27 cellular contexts compared by ENCODE assay signal in the genomic region with DNA sequence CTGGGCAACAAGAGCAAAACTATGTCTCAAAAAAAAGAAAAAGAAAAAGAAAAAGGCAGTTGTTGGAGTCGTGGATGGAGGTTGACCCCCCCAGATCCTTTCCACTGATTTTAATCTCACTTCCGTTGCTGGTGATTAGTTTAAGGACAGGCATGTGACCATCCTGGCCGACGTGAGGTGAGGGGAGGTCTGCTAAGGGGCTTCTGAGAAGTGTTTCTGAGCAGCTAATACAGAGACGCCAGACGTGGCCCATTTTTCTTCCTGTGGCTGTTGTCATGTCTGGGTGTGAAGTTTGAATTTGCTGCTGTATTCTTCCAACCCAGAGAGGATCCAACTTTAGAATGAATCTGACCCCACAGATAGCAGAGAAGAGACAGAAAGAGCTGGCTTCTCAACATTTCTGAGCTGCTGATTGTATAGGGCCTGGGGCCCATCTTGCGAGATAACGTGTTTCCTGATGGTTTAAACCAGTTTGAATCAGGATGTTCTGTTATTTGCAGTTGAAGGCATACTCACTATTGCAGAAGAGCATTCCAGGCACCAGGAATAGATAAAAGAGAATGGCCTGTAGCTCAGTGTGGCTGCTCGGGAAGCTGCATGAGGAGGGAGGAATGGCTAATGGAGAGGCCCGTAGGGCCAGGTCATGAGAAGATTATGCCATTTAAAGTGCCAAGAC. TPM values are rescaled to one million over a fixed set of nuclear protein-coding genes. Genes with fewer than 3 reads are reported as not detected.
DNase-seq lines count a peak whose midpoint lies in the region; ATAC-seq and TF ChIP-seq lines count a peak whose summit lies in the region.
"Had no signal": no experiment of that assay in that cellular context is flagged by ENCODE, and none has a peak within 500 bp of the region (broad histone marks: within the 10 kb centered on the region; RNA-seq: fewer than 3 reads in every experiment).

No MANE protein-coding gene starts in this region.

- no peak overlapping the region for H3K14ac ChIP-seq in mesenchymal stem cell (ENCODE audit: low read length in 2 of 2)

- intact Hi-C loops in sigmoid colon (cut with DNase I): no loop called here

- H3K36me3 Mint-ChIP-seq in endothelial cell (ENCODE audit: low read depth, unreplicated experiment): no peaks in the 10 kb centered on the region
- H3K36me3 Mint-ChIP-seq: activated naive CD8-positive, alpha-beta T cell treated with anti-CD3 and anti-CD28 coated beads for 36 hours; CD4-positive, CD25-positive, alpha-beta regulatory T cell; naive thymus-derived CD4-positive, alpha-beta T cell; stimulated activated naive B cell treated with anti-CD40 and anti-IgM and Interleukin-4, amounts not matched to agents 10 μg/mL and 1 μg/mL and 100 μg/mL, for 72 hours had no signal

- H2BK5ac ChIP-seq in mesenchymal stem cell (ENCODE audit: low read depth, low read length, poor library complexity, severe bottlenecking): no peak overlapping the region

- WGBS in mesenchymal stem cell: 44% methylated on average over 9 of the region's 10 CpGs
- 80 to 85% methylated on average over 10 of the region's 10 CpGs for WGBS in sigmoid colon, 2 donors

- H3K9me3 Mint-ChIP-seq in endothelial cell (ENCODE audit: unreplicated experiment): no peaks in the 10 kb centered on the region
- H3K9me3 Mint-ChIP-seq: activated B cell treated with CpG ODN at 0.5 μM for 24 hours; activated CD4-positive, alpha-beta T cell treated with anti-CD3 and anti-CD28 coated beads, Interleukin-2, amount 10 ng/mL, durations not matched to agents 7 days and 5 days; activated naive CD8-positive, alpha-beta T cell treated with anti-CD3 and anti-CD28 coated beads for 36 hours; CD4-positive, CD25-positive, alpha-beta regulatory T cell; HFFc6; stimulated activated naive B cell treated with anti-CD40 and anti-IgM and Interleukin-4, amounts not matched to agents 10 μg/mL and 1 μg/mL and 100 μg/mL, for 72 hours had no signal

- no peak overlapping the region for H2AFZ ChIP-seq in mesenchymal stem cell (ENCODE audit: low read depth, low read length)
- H2AFZ ChIP-seq: PC-9 had no signal

- TF ChIP-seq CTCF in sigmoid colon (IDR thresholded peaks at IDR 0.05) (no peak), endothelial cell (IDR thresholded peaks at IDR 0.05; ENCODE audit: unreplicated experiment) (no peak)

- peak overlapping the region; percentile 30 for H4K8ac ChIP-seq in mesenchymal stem cell (ENCODE audit: low read length)

- DNase-seq in OCI-M1 (lab: John Stamatoyannopoulos, UW) (peak; percentile 31), amniotic epithelial cell (ENCODE audit: low read depth) (peak; percentile 70), mesenchymal stem cell (peak; percentile 56), sigmoid colon (peak; percentile 8), endothelial cell (ENCODE audit: low spot score) (no peak)
- DNase-seq: activated B cell treated with CpG ODN at 0.5 μM for 24 hours; activated CD4-positive, alpha-beta T cell treated with anti-CD3 and anti-CD28 coated beads, Interleukin-2, amount 10 ng/mL, durations not matched to agents 7 days and 5 days; activated naive CD8-positive, alpha-beta T cell treated with anti-CD3 and anti-CD28 coated beads for 36 hours; AML-193; CD4-positive, CD25-positive, alpha-beta regulatory T cell; colonic mucosa; DND-41; effector CD4-positive, alpha-beta T cell; glutamatergic neuron; GOT3; HFFc6; KG1; naive thymus-derived CD4-positive, alpha-beta T cell; NCI-H1105; NCI-H187 treated with DMSO at 0.1 percent for 48 hours; NCI-H524; PC-9; stimulated activated naive B cell treated with anti-CD40 and anti-IgM and Interleukin-4, amounts not matched to agents 10 μg/mL and 1 μg/mL and 100 μg/mL, for 72 hours had no signal

- no peak overlapping the region for H3K18ac ChIP-seq in mesenchymal stem cell (ENCODE audit: low read depth in 1 of 2, low read length in 2 of 2)

- H3K4me3 ChIP-seq in mesenchymal stem cell (ENCODE audit: insufficient read depth in 1 of 2, low read depth in 1 of 2, low read length in 2 of 2) (no peak overlapping the region), sigmoid colon (no peak overlapping the region)
- H3K4me3 ChIP-seq: colonic mucosa, ovary, PC-9 had no signal

- H3K4ac ChIP-seq in mesenchymal stem cell (ENCODE audit: low read depth in 1 of 2, low read length in 2 of 2): no peak overlapping the region

- H2BK120ac ChIP-seq in mesenchymal stem cell (ENCODE audit: low read depth, low read length): no peak overlapping the region

- H3K4me3 Mint-ChIP-seq in endothelial cell (ENCODE audit: unreplicated experiment): no peak overlapping the region
- H3K4me3 Mint-ChIP-seq: activated B cell treated with CpG ODN at 0.5 μM for 24 hours; activated CD4-positive, alpha-beta T cell treated with anti-CD3 and anti-CD28 coated beads, Interleukin-2, amount 10 ng/mL, durations not matched to agents 7 days and 5 days; activated naive CD8-positive, alpha-beta T cell treated with anti-CD3 and anti-CD28 coated beads for 36 hours; CD4-positive, CD25-positive, alpha-beta regulatory T cell; HFFc6; naive thymus-derived CD4-positive, alpha-beta T cell; stimulated activated naive B cell treated with anti-CD40 and anti-IgM and Interleukin-4, amounts not matched to agents 10 μg/mL and 1 μg/mL and 100 μg/mL, for 72 hours had no signal

- H3K4me1 Mint-ChIP-seq in endothelial cell (ENCODE audit: unreplicated experiment): no peaks in the 10 kb centered on the region
- H3K4me1 Mint-ChIP-seq: activated B cell treated with CpG ODN at 0.5 μM for 24 hours; activated CD4-positive, alpha-beta T cell treated with anti-CD3 and anti-CD28 coated beads, Interleukin-2, amount 10 ng/mL, durations not matched to agents 7 days and 5 days; activated naive CD8-positive, alpha-beta T cell treated with anti-CD3 and anti-CD28 coated beads for 36 hours; CD4-positive, CD25-positive, alpha-beta regulatory T cell; stimulated activated naive B cell treated with anti-CD40 and anti-IgM and Interleukin-4, amounts not matched to agents 10 μg/mL and 1 μg/mL and 100 μg/mL, for 72 hours had no signal

- no peak overlapping the region for H2AK5ac ChIP-seq in mesenchymal stem cell (ENCODE audit: low read length, severe bottlenecking)

- no peak overlapping the region for H2BK15ac ChIP-seq in mesenchymal stem cell (ENCODE audit: low read depth, poor library complexity, severe bottlenecking)

- no peaks in the 10 kb centered on the region for H3K36me3 ChIP-seq in mesenchymal stem cell (ENCODE audit: control insufficient read depth in 1 of 2, insufficient read depth in 2 of 2, low read depth in 1 of 2, low read length in 2 of 2)
- no peaks in the 10 kb centered on the region for H3K36me3 ChIP-seq in sigmoid colon
- H3K36me3 ChIP-seq: colonic mucosa, ovary had no signal

- no peak overlapping the region for H2BK12ac ChIP-seq in mesenchymal stem cell (ENCODE audit: low read length in 2 of 2)

- peaks cover 0 to 5% of the 10 kb centered on the region in 2 experiments for H3K27me3 ChIP-seq in mesenchymal stem cell (ENCODE audit: control insufficient read depth in 1 of 2, insufficient read depth in 1 of 2, low read length in 2 of 2)
- no peaks in the 10 kb centered on the region for H3K27me3 ChIP-seq in sigmoid colon
- H3K27me3 ChIP-seq: colonic mucosa, ovary had no signal

- no peak overlapping the region for H3K27ac Mint-ChIP-seq in endothelial cell (ENCODE audit: unreplicated experiment)
- H3K27ac Mint-ChIP-seq: activated B cell treated with CpG ODN at 0.5 μM for 24 hours; activated CD4-positive, alpha-beta T cell treated with anti-CD3 and anti-CD28 coated beads, Interleukin-2, amount 10 ng/mL, durations not matched to agents 7 days and 5 days; activated naive CD8-positive, alpha-beta T cell treated with anti-CD3 and anti-CD28 coated beads for 36 hours; HFFc6; stimulated activated naive B cell treated with anti-CD40 and anti-IgM and Interleukin-4, amounts not matched to agents 10 μg/mL and 1 μg/mL and 100 μg/mL, for 72 hours had no signal

- peaks cover 3% of the 10 kb centered on the region for H3K27me3 Mint-ChIP-seq in endothelial cell (ENCODE audit: unreplicated experiment)
- H3K27me3 Mint-ChIP-seq: activated CD4-positive, alpha-beta T cell treated with anti-CD3 and anti-CD28 coated beads, Interleukin-2, amount 10 ng/mL, durations not matched to agents 7 days and 5 days; activated naive CD8-positive, alpha-beta T cell treated with anti-CD3 and anti-CD28 coated beads for 36 hours had no signal

- ATAC-seq in esophagus mucosa (no peak), HG02588 (IDR thresholded peaks at IDR 0.05; ENCODE audit: unreplicated experiment) (no peak)
- ATAC-seq: naive thymus-derived CD4-positive, alpha-beta T cell; stimulated activated naive B cell treated with anti-CD40 and anti-IgM and Interleukin-4, amounts not matched to agents 10 μg/mL and 1 μg/mL and 100 μg/mL, for 72 hours had no signal

- H3K9ac ChIP-seq in mesenchymal stem cell (ENCODE audit: low read length): no peak overlapping the region

- no peak overlapping the region for H3K27ac ChIP-seq in mesenchymal stem cell (ENCODE audit: low read length, poor library complexity, severe bottlenecking)
- H3K27ac ChIP-seq in sigmoid colon: no peak overlapping the region
- H3K27ac ChIP-seq: colonic mucosa, epithelial cell of prostate, ovary, PC-9 had no signal

- no peak for TF ChIP-seq EP300 in sigmoid colon (IDR thresholded peaks at IDR 0.05)

- H3K23ac ChIP-seq in mesenchymal stem cell (ENCODE audit: low read length in 2 of 2): no peak overlapping the region

- H4K91ac ChIP-seq in mesenchymal stem cell (ENCODE audit: low read length): no peak overlapping the region

- H3K9me3 ChIP-seq in mesenchymal stem cell (ENCODE audit: control insufficient read depth, low read length) (no peaks in the 10 kb centered on the region), sigmoid colon (no peaks in the 10 kb centered on the region)
- H3K9me3 ChIP-seq: colonic mucosa, ovary had no signal

- no peaks in the 10 kb centered on the region for H3K79me1 ChIP-seq in mesenchymal stem cell (replicated peaks; ENCODE audit: low read length, poor library complexity, severe bottlenecking)

- no peaks in the 10 kb centered on the region for H3K4me1 ChIP-seq in mesenchymal stem cell (ENCODE audit: control insufficient read depth, insufficient read depth, low read depth, low read length)
- H3K4me1 ChIP-seq in sigmoid colon: peaks cover 0 to 5% (median 0%) of the 10 kb centered on the region in 4 donors
- H3K4me1 ChIP-seq: colonic mucosa had no signal

- TF ChIP-seq POLR2A in sigmoid colon (IDR thresholded peaks at IDR 0.05): no peak

- no peak overlapping the region for H3K4me2 ChIP-seq in mesenchymal stem cell (ENCODE audit: low read length, poor library complexity, severe bottlenecking)
- H3K4me2 ChIP-seq: PC-9 had no signal

RNA-seq across cellular contexts. Expression of gene SSBP3, which starts 22.8 kb away (rescaled TPM):
- polyA plus RNA-seq in mesenchymal stem cell (2013, experiment 1 of 2): 114 TPM
- polyA plus RNA-seq in mesenchymal stem cell (2013, experiment 2 of 2): 112 TPM
- total RNA-seq in sigmoid colon (10 to 100 TPM; 27.4 to 38.5 (median 34.8) TPM), endothelial cell (ENCODE audit: unreplicated experiment) (142 TPM), esophagus mucosa (39.3 TPM)
- 10 to 100 TPM; 40.1 to 62.5 (median 41.8) TPM for polyA plus RNA-seq in sigmoid colon
